Comparison of ENCODE assay signal across 11 cellular contexts in the genomic region with DNA sequence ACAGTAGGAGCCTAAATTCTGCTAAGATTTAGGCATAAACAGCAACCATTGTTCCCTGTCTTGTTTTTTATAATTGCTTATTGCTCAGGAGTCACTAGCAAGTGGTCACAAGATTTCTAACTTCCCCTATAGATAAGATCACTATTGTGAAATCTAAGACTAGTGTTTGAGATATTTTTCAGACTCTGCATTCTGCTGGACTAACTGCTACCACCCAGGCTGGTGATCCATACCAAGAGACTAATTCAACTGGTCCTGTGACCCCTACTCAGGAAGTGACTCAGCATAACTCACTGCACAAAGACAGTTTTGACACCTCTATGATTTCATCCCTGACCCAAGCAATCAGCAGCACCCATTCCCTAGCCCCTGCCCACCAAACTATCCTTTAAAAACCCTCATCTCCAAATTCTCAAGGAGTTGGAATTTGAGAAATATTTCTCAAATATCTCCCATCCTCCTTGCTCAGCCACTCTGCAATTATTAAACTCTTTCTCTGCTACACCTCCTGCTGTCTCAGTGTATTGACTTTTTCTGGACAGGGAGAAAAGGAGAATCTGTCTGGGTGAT. TPM values are rescaled to one million over a fixed set of nuclear protein-coding genes. Genes with fewer than 3 reads are reported as not detected.
A peak's percentile ranks its signal among the peaks of the same experiment; 100 is the strongest.
DNase-seq lines count a peak whose midpoint lies in the region; ATAC-seq and TF ChIP-seq lines count a peak whose summit lies in the region.
"Had no signal": no experiment of that assay in that cellular context is flagged by ENCODE, and none has a peak within 500 bp of the region (broad histone marks: within the 10 kb centered on the region; RNA-seq: fewer than 3 reads in every experiment).

No MANE protein-coding gene starts in this region.

- H3K9me3 ChIP-seq in Caco-2 (peaks cover 4% of the 10 kb centered on the region; the same call in 1 of the 2 replicates), mesodermal cell (ENCODE audit: control insufficient read depth, low read length) (peaks cover 14% of the 10 kb centered on the region)

- H3K4me3 Mint-ChIP-seq in Caco-2 (ENCODE audit: unreplicated experiment), result no peak overlapping the region

- peaks cover 34% of the 10 kb centered on the region for H3K4me1 ChIP-seq in Caco-2
- no peaks in the 10 kb centered on the region for H3K4me1 ChIP-seq in mesodermal cell (ENCODE audit: control insufficient read depth, insufficient read depth, low read length, poor library complexity, severe bottlenecking)

- POLR2A ChIA-PET in Caco-2 (lab: Charles Lee), result no interaction called here

- no peak overlapping the region for H3K4me3 ChIP-seq in Caco-2 (ENCODE audit: low read depth, low read length)
- no peak overlapping the region for H3K4me3 ChIP-seq in astrocyte of the spinal cord (ENCODE audit: low read depth, low read length)
- no peak overlapping the region for H3K4me3 ChIP-seq in mesodermal cell (ENCODE audit: extremely low read depth, insufficient read depth, low read length, poor library complexity, severe bottlenecking)

- no peak for ATAC-seq in GM19324 (IDR thresholded peaks at IDR 0.05; ENCODE audit: low FRiP score, unreplicated experiment)
- no peak for ATAC-seq in GM19397 (IDR thresholded peaks at IDR 0.05; ENCODE audit: unreplicated experiment)

- intact Hi-C loops in Caco-2 (cut with micrococcal nuclease; ENCODE audit: unreplicated experiment), result no loop called here

- CTCF ChIA-PET in Caco-2 (lab: Charles Lee), result no interaction called here

- peaks cover 14% of the 10 kb centered on the region for H3K4me1 Mint-ChIP-seq in Caco-2 (ENCODE audit: low read depth, unreplicated experiment)

- peaks cover 8% of the 10 kb centered on the region for H3K9me3 Mint-ChIP-seq in Caco-2 (ENCODE audit: unreplicated experiment)

- DNase-seq in Caco-2 (no peak), LHCN-M2 (ENCODE audit: low read depth) (peak; percentile 41), astrocyte of the spinal cord (ENCODE audit: low read depth, low spot score) (peak; percentile 43), NCI-H510A treated with DMSO at 0.1 percent for 48 hours (lab: John Stamatoyannopoulos, UW) (no peak), NCI-H146 treated with DMSO at 0.1 percent for 48 hours (lab: John Stamatoyannopoulos, UW; ENCODE audit: unreplicated experiment) (no peak)
- DNase-seq: activated T-cell treated with anti-CD3 and anti-CD28 coated beads, Interleukin-2, amount 50 U/mL, for 1 hour; kidney; NCI-H69 had no signal

- peak overlapping the region; percentile 39 for H3K27ac Mint-ChIP-seq in Caco-2 (ENCODE audit: unreplicated experiment)

- no TSS peak for BruUV-seq in Caco-2 (replicated peaks; lab: Mats Ljungman, UMichigan)

- H3K36me3 ChIP-seq in Caco-2 (ENCODE audit: control insufficient read depth, insufficient read depth, low read length) (no peaks in the 10 kb centered on the region), mesodermal cell (ENCODE audit: control insufficient read depth, insufficient read depth, low read length) (peaks cover 67% of the 10 kb centered on the region)

- in situ Hi-C loops in astrocyte of the spinal cord (cut with HindIII; ENCODE audit: low sequenced_read_pairs), result no loop called here

- peak overlapping the region; percentile 17 for H3K27ac ChIP-seq in mesodermal cell (ENCODE audit: low read depth, low read length, severe bottlenecking)

- H3K36me3 Mint-ChIP-seq in Caco-2 (ENCODE audit: insufficient read depth, unreplicated experiment), result peaks cover 11% of the 10 kb centered on the region

- no peak for TF ChIP-seq CTCF in Caco-2 (IDR thresholded peaks at IDR 0.05; ENCODE audit: insufficient read depth in 1 of 2, low read depth in 1 of 2, low read length in 1 of 2, severe bottlenecking in 1 of 2, unreplicated experiment in 1 of 2)
- TF ChIP-seq CTCF in astrocyte of the spinal cord (IDR thresholded peaks at IDR 0.05; ENCODE audit: low read depth, low read length), result no peak

- H3K27me3 Mint-ChIP-seq in Caco-2 (ENCODE audit: insufficient read depth, unreplicated experiment), result no peaks in the 10 kb centered on the region

- H3K27me3 ChIP-seq in Caco-2 (replicated peaks; ENCODE audit: control insufficient read depth, insufficient read depth, low read length), result no peaks in the 10 kb centered on the region

RNA-seq across cellular contexts. Expression of gene TRIM33, which starts 52.7 kb away (rescaled TPM):
- total RNA-seq in Caco-2 (2022) (28.7 and 30.4 TPM in 2 replicates), LHCN-M2 (2014; rRNA removed) (24.9 and 31.9 TPM in 2 replicates)
- 6.7 TPM for polyA plus RNA-seq in LHCN-M2 (2012)
- 18.9 TPM for polyA plus RNA-seq in mesodermal cell (2013, experiment 1 of 2)
- polyA plus RNA-seq in mesodermal cell (2013, experiment 2 of 2), result 19.3 TPM

Comparison
In these comparisons a context has a peak if more than half of its experiments do, and no peak if none do; other contexts are left out.
1. DNase-seq: peak in LHCN-M2 (single experiment) and astrocyte of the spinal cord (single experiment); none in Caco-2 (0 of 2), NCI-H510A treated with DMSO at 0.1 percent for 48 hours (single experiment) and NCI-H146 treated with DMSO at 0.1 percent for 48 hours (single experiment).